ENCODE assay signal across 8 cellular contexts in the genomic region with DNA sequence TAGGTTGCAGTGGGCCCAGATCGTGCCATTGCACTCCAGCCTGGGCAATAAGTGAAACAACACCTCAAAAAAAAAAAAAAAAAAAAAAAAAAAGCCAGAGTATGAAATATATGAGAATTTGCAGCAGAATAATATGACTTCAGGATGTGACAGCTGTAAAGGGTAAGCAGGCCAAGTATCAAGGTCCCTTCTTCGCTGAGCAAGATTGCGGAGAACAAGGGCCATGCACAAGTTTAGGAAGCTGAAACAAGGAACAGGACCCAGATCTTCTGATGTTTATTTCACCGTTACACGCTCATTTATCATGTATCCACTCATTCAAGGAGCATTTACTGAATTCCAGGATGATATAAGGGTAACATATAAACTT. TPM values are rescaled to one million over a fixed set of nuclear protein-coding genes. Genes with fewer than 3 reads are reported as not detected.
DNase-seq lines count a peak whose midpoint lies in the region; ATAC-seq and TF ChIP-seq lines count a peak whose summit lies in the region.

No MANE protein-coding gene starts in this region.

- no peaks in the 10 kb centered on the region for H3K27me3 ChIP-seq in Peyer's patch

- H3K27me3 Mint-ChIP-seq in progenitor cell of endocrine pancreas, result no peaks in the 10 kb centered on the region

- no peak for TF ChIP-seq CTCF in GM12864 (IDR thresholded peaks at IDR 0.05; ENCODE audit: low read depth, low read length, missing control alignments)
- TF ChIP-seq CTCF in Peyer's patch (IDR thresholded peaks at IDR 0.05), result no peak
- no peak for TF ChIP-seq CTCF in epithelial cell of proximal tubule (conservative IDR thresholded peaks at IDR 0.05; ENCODE audit: low read depth, low read length)
- TF ChIP-seq CTCF in progenitor cell of endocrine pancreas (IDR thresholded peaks at IDR 0.05; ENCODE audit: unreplicated experiment), result no peak

- no peak for TF ChIP-seq POLR2A in Peyer's patch (IDR thresholded peaks at IDR 0.05)

- no peaks in the 10 kb centered on the region for H3K36me3 ChIP-seq in Peyer's patch

- H3K4me1 ChIP-seq in Peyer's patch, result peaks cover 0 to 29% (median 9%) of the 10 kb centered on the region in 4 donors

- H3K4me1 Mint-ChIP-seq in progenitor cell of endocrine pancreas (ENCODE audit: low read depth), result peaks cover 24% of the 10 kb centered on the region

- H3K27ac ChIP-seq in Peyer's patch, result peak overlapping the region; percentile 88 to 94 (median 94)

- no peaks in the 10 kb centered on the region for H3K9me3 ChIP-seq in Peyer's patch

- peaks cover 2% of the 10 kb centered on the region for H3K36me3 Mint-ChIP-seq in progenitor cell of endocrine pancreas (ENCODE audit: insufficient read depth)

- no peaks in the 10 kb centered on the region for H3K9me3 Mint-ChIP-seq in progenitor cell of endocrine pancreas (ENCODE audit: low read depth)

- H3K4me3 ChIP-seq in GM12864 (ENCODE audit: low read depth, low read length), result peak overlapping the region; percentile 94
- peak overlapping the region; percentile 87 to 95 (median 91) for H3K4me3 ChIP-seq in Peyer's patch
- peak overlapping the region; percentile 93 for H3K4me3 ChIP-seq in epithelial cell of proximal tubule (ENCODE audit: low read depth, low read length)

- ATAC-seq in HG03439 (IDR thresholded peaks at IDR 0.05; ENCODE audit: unreplicated experiment) (no peak), GM18873 (IDR thresholded peaks at IDR 0.05; ENCODE audit: low FRiP score, unreplicated experiment) (no peak)

- no peak for DNase-seq in GM12864 (ENCODE audit: low read depth)
- DNase-seq in Peyer's patch, result no peak
- DNase-seq in epithelial cell of proximal tubule (ENCODE audit: low read depth), result no peak
- DNase-seq in progenitor cell of endocrine pancreas (ENCODE audit: low spot score, unreplicated experiment), result no peak
- no peak for DNase-seq in hypothalamus (lab: John Stamatoyannopoulos, UW)
- no peak for DNase-seq in islet precursor cell

- H3K27ac Mint-ChIP-seq in progenitor cell of endocrine pancreas, result peak overlapping the region; percentile 15

- H3K4me3 Mint-ChIP-seq in progenitor cell of endocrine pancreas (ENCODE audit: low read depth), result peak overlapping the region; percentile 75

RNA-seq across cellular contexts. Expression of a gene that starts 0.7 kb away (rescaled TPM):
- total RNA-seq in Peyer's patch (10 to 100 TPM in 3 of 4 donors, 1 to 10 TPM in 1; 9.6 to 16.5 (median 13.9) TPM), epithelial cell of proximal tubule (9.4 TPM in 2 replicates), progenitor cell of endocrine pancreas (20.0 and 20.8 TPM in 2 replicates)

RNA-seq across cellular contexts. Expression of a gene that starts 34.3 kb away (rescaled TPM):
- total RNA-seq in Peyer's patch (1 to 10 TPM in 3 of 4 donors, under 1 TPM in 1; 0.70 to 2.9 (median 1.5) TPM), epithelial cell of proximal tubule (0.22 TPM in 1 of 2 replicates, not detected in the other), progenitor cell of endocrine pancreas (not detected in 2 replicates)

RNA-seq across cellular contexts. Expression of a gene that starts 50.2 kb away (rescaled TPM):
- total RNA-seq in Peyer's patch, result 10 to 100 TPM; 17.3 to 50.4 (median 35.9) TPM
- total RNA-seq in epithelial cell of proximal tubule, result 14.1 and 35.5 TPM in 2 replicates
- 39.2 and 43.2 TPM in 2 replicates for total RNA-seq in progenitor cell of endocrine pancreas
